ENCODE assay signal across 1 cellular context in the genomic region with DNA sequence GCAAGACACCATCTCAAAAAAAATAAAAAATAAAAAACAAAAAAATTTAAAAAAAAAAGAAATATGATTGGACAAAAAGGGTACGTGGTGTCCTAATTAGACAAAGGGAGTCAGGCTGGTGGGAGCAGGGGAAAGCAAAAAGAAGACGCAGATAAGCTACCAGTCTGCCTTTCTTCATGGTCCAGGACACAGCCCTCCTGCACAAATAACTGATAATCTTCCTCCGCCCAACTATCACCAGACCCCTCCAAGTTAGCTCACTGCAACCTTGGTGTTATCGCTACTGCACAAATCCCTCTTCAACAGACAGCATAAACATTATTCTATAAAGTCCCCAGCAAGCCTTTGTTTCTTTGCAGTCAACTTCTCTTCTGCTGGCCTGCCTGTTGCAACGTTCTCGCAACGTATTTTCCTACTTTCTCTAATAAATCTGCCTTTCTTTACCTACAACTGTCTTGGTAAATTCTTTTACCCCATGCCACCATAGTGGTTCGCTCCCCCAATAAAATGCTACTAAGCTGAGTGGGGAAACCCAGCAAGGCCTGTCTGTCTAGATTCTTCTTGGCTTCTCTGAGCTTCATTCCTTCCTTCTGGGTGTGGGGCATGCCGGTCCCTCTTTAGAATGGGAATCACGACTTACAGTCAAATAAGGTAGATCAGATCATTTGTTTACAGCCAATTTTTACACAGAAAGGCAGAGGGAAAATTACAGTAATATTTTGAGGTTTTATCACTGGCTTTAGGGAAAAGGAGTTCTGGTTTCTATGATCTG.
TF ChIP-seq lines count a peak whose summit lies in the region.

No MANE protein-coding gene starts in this region.

TF ChIP-seq in HepG2, 621 proteins besides CTCF, POLR2A, EP300 and RAD21:
- TF ChIP-seq ZNF260 (CRISPR knock-in tag; IDR thresholded peaks at IDR 0.05; ENCODE audit: borderline replicate concordance, low read depth) (no peak), MAF1 (CRISPR knock-in tag; IDR thresholded peaks at IDR 0.05; ENCODE audit: borderline replicate concordance) (no peak), ZNF230 (CRISPR knock-in tag; IDR thresholded peaks at IDR 0.05) (no peak), HMG20A (CRISPR knock-in tag; IDR thresholded peaks at IDR 0.05; ENCODE audit: borderline replicate concordance) (no peak), YY1 (IDR thresholded peaks at IDR 0.05; ENCODE audit: insufficient read depth, insufficient replicate concordance, low read depth, low read length) (no peak), ZBTB42 (CRISPR knock-in tag; IDR thresholded peaks at IDR 0.05) (no peak), AGO1 (IDR thresholded peaks at IDR 0.05; ENCODE audit: low read depth, low read length, poor library complexity, severe bottlenecking) (no peak), DNMT3B (CRISPR knock-in tag; conservative IDR thresholded peaks at IDR 0.05) (no peak), ZNF547 (CRISPR knock-in tag; IDR thresholded peaks at IDR 0.05) (no peak), GLI4 (CRISPR knock-in tag; IDR thresholded peaks at IDR 0.05; ENCODE audit: borderline replicate concordance) (no peak), ZFX (CRISPR knock-in tag; IDR thresholded peaks at IDR 0.05; ENCODE audit: low read depth) (no peak), ZNF879 (CRISPR knock-in tag; IDR thresholded peaks at IDR 0.05) (no peak)
